Comparison of ENCODE assay signal across 2 cellular contexts in the genomic region with DNA sequence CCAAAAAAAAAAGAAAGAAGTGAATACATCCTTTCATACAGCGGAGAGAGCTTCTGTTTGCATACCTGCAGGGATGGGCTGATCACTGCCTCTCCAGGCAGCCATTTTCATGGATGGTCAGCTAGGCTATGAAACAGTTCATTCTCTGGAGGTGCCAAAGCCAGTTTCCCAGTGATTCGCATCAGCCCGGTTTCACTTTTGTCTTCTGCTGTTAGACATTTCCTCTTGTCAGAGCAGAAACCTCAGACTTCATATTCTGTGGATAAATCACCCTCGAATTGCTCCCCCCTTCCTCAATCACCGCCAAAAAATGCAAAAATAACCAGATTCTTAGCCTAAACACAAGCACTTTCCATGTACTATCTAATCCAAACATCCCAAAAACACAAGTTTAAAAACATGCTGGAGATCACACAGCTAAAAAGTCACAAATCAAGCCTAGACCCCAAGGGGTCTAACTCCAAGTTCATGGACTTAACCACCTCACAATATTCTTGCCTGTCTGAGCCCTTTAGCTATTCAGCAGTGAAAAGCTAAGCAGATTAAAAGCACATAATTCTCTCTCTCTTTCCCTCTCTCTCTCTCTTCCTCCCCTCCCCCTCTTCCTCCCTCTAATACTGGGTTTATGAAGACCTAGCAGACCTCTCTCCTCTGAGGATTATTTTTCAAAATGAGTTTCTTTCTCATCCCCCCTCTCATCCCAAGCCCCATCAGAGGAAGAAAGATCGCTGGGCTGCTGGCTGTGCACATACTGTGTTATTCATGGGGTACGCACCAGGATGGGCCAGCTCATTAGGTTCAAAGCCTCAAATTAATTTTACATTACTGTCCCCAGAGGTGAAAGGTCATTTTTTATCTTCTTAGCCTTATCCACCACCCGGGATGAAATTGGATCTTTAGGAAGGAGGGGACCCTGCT.
A peak's percentile ranks its signal among the peaks of the same experiment; 100 is the strongest.
TF ChIP-seq lines count a peak whose summit lies in the region.

No MANE protein-coding gene starts in this region.

TF ChIP-seq in SK-N-SH, 30 proteins besides CTCF, POLR2A, EP300 and RAD21 (continued from another document and continues in another):
- TF ChIP-seq, protein P1, sequence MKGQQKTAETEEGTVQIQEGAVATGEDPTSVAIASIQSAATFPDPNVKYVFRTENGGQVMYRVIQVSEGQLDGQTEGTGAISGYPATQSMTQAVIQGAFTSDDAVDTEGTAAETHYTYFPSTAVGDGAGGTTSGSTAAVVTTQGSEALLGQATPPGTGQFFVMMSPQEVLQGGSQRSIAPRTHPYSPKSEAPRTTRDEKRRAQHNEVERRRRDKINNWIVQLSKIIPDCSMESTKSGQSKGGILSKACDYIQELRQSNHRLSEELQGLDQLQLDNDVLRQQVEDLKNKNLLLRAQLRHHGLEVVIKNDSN (IDR thresholded peaks at IDR 0.05; ENCODE audit: borderline replicate concordance, low read depth) = no peak
- TF ChIP-seq RXRA (IDR thresholded peaks at IDR 0.05; ENCODE audit: borderline replicate concordance, low read depth) (peak; percentile 21; the same call in 1 of the 2 replicates), GABPA (IDR thresholded peaks at IDR 0.05; ENCODE audit: low read depth) (no peak), JUND (IDR thresholded peaks at IDR 0.05) (peak; percentile 84), MXI1 (IDR thresholded peaks at IDR 0.05; ENCODE audit: low read depth, low read length) (no peak), ELF1 (IDR thresholded peaks at IDR 0.05) (no peak), RFX5 (IDR thresholded peaks at IDR 0.05; ENCODE audit: low read length) (no peak), TAF1 (IDR thresholded peaks at IDR 0.05; ENCODE audit: borderline replicate concordance, low read depth, low read length) (no peak), FOXM1 (IDR thresholded peaks at IDR 0.05; ENCODE audit: low read depth) (0 out of 2 replicates have a peak, but pooled peaks have one; percentile 24), YY1 (IDR thresholded peaks at IDR 0.05; ENCODE audit: low read depth) (peak; percentile 74; the same call in 1 of the 2 replicates), MEF2A (IDR thresholded peaks at IDR 0.05; ENCODE audit: borderline replicate concordance, low read depth) (peak; percentile 27; the same call in 1 of the 2 replicates), NRF1 (IDR thresholded peaks at IDR 0.05; ENCODE audit: low read depth, low read length) (no peak), EZH2phosphoT487 (IDR thresholded peaks at IDR 0.05; ENCODE audit: borderline replicate concordance, low read depth) (no peak), POLR2AphosphoS5 (IDR thresholded peaks at IDR 0.05; ENCODE audit: low read depth, low read length) (peak; percentile 35; the same call in 1 of the 2 replicates), TEAD4 (IDR thresholded peaks at IDR 0.05; ENCODE audit: borderline replicate concordance, insufficient read depth) (peak; percentile 47; the same call in 1 of the 2 replicates), TCF12 (IDR thresholded peaks at IDR 0.05) (peak; percentile 73), FOSL2 (IDR thresholded peaks at IDR 0.05; ENCODE audit: borderline replicate concordance, low read depth) (peak; percentile 78; the same call in 1 of the 2 replicates)
- TF ChIP-seq, protein P2, sequence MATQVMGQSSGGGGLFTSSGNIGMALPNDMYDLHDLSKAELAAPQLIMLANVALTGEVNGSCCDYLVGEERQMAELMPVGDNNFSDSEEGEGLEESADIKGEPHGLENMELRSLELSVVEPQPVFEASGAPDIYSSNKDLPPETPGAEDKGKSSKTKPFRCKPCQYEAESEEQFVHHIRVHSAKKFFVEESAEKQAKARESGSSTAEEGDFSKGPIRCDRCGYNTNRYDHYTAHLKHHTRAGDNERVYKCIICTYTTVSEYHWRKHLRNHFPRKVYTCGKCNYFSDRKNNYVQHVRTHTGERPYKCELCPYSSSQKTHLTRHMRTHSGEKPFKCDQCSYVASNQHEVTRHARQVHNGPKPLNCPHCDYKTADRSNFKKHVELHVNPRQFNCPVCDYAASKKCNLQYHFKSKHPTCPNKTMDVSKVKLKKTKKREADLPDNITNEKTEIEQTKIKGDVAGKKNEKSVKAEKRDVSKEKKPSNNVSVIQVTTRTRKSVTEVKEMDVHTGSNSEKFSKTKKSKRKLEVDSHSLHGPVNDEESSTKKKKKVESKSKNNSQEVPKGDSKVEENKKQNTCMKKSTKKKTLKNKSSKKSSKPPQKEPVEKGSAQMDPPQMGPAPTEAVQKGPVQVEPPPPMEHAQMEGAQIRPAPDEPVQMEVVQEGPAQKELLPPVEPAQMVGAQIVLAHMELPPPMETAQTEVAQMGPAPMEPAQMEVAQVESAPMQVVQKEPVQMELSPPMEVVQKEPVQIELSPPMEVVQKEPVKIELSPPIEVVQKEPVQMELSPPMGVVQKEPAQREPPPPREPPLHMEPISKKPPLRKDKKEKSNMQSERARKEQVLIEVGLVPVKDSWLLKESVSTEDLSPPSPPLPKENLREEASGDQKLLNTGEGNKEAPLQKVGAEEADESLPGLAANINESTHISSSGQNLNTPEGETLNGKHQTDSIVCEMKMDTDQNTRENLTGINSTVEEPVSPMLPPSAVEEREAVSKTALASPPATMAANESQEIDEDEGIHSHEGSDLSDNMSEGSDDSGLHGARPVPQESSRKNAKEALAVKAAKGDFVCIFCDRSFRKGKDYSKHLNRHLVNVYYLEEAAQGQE (IDR thresholded peaks at IDR 0.05; ENCODE audit: low read depth, low read length) = no peak
- TF ChIP-seq, protein P3, sequence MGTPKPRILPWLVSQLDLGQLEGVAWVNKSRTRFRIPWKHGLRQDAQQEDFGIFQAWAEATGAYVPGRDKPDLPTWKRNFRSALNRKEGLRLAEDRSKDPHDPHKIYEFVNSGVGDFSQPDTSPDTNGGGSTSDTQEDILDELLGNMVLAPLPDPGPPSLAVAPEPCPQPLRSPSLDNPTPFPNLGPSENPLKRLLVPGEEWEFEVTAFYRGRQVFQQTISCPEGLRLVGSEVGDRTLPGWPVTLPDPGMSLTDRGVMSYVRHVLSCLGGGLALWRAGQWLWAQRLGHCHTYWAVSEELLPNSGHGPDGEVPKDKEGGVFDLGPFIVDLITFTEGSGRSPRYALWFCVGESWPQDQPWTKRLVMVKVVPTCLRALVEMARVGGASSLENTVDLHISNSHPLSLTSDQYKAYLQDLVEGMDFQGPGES (IDR thresholded peaks at IDR 0.05; ENCODE audit: low read depth, low read length) = no peak
- TF ChIP-seq, protein P4, sequence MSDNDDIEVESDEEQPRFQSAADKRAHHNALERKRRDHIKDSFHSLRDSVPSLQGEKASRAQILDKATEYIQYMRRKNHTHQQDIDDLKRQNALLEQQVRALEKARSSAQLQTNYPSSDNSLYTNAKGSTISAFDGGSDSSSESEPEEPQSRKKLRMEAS (IDR thresholded peaks at IDR 0.05; ENCODE audit: low read depth) = 0 out of 2 replicates have a peak, but pooled peaks have one; percentile 18
- TF ChIP-seq, protein P5, sequence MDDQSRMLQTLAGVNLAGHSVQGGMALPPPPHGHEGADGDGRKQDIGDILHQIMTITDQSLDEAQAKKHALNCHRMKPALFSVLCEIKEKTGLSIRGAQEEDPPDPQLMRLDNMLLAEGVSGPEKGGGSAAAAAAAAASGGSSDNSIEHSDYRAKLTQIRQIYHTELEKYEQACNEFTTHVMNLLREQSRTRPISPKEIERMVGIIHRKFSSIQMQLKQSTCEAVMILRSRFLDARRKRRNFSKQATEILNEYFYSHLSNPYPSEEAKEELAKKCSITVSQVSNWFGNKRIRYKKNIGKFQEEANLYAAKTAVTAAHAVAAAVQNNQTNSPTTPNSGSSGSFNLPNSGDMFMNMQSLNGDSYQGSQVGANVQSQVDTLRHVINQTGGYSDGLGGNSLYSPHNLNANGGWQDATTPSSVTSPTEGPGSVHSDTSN (IDR thresholded peaks at IDR 0.05) = peak; percentile 85

TF ChIP-seq in GM12891, 5 proteins besides CTCF, POLR2A, EP300 and RAD21 (continued from another document):
- TF ChIP-seq SPI1 (IDR thresholded peaks at IDR 0.05; ENCODE audit: low read depth, low read length) (no peak), POLR2AphosphoS5 (IDR thresholded peaks at IDR 0.05; ENCODE audit: low read depth, low read length) (no peak)
